17 cellular contexts compared by ENCODE assay signal in genomic region chr6:151147118-151147832, GRCh38.
"Had no signal": no experiment of that assay in that cellular context is flagged by ENCODE, and none has a peak within 500 bp of the region (broad histone marks: within the 10 kb centered on the region; RNA-seq: fewer than 3 reads in every experiment).

No MANE protein-coding gene starts in this region.

- H3K27me3 ChIP-seq: transverse colon, uterus had no signal

- ATAC-seq: T-helper 17 cell had no signal

- H3K27ac ChIP-seq: prostate gland, transverse colon, uterus had no signal

- FAIRE-seq: bronchial epithelial cell, endometrium had no signal

- H3K36me3 ChIP-seq: prostate gland, transverse colon, uterus had no signal

- DNase-seq: activated CD4-positive, alpha-beta T cell treated with anti-CD3 and anti-CD28 coated beads for 4 hours; activated CD4-positive, alpha-beta T cell treated with anti-CD3 and anti-CD28 coated beads, Interleukin-2, amount 50 U/mL, for 48 hours; activated CD4-positive, CD25-positive, alpha-beta regulatory T cell; activated CD8-positive, alpha-beta memory T cell treated with anti-CD3 and anti-CD28 coated beads, Interleukin-2, amount 50 U/mL, for 48 hours; activated naive CD4-positive, alpha-beta T cell; activated T-cell treated with anti-CD3 and anti-CD28 coated beads, Interleukin-2, amount 50 U/mL, for 4 hours; amniotic stem cell; hippocampal formation; naive B cell; stimulated activated CD4-positive, alpha-beta T cell treated with anti-CD3 and anti-CD28 coated beads, Interleukin-4, amount 100 ng/mL, for 24 hours; SW 1271; T-helper 17 cell; transverse colon; uterus had no signal

- H3K9me3 ChIP-seq: prostate gland, transverse colon, uterus had no signal

- H3K4me3 ChIP-seq: prostate gland, transverse colon, uterus had no signal

- H3K4me1 ChIP-seq: prostate gland, transverse colon, uterus had no signal
